ENCODE assay signal across 35 cellular contexts in the genomic region with DNA sequence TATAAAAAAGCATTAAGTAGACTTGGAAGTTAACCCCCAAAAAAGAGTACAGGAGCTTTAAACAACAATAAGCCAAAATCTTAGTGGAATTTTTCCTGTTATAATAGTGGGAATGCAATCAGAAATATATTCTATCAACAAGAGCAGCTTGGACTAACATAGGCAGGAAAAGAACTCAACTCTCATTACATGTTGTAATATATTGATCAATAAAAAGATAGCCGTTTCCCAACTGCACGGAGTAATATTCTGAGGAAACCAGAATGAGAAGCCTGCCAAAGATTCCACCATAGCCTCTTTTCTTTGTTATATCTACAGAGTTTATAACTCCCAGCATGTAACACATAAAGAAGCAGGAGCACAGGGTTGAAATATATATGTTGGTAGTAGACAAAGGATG.
"Had no signal": no experiment of that assay in that cellular context is flagged by ENCODE, and none has a peak within 500 bp of the region (broad histone marks: within the 10 kb centered on the region; RNA-seq: fewer than 3 reads in every experiment).

No MANE protein-coding gene starts in this region.

- H3K9ac ChIP-seq: KMS-11 had no signal

- H3K27me3 ChIP-seq: MG63 had no signal

- H3K4me3 ChIP-seq: MG63 had no signal

- DNase-seq: Karpas-422, Kasumi-1, MG63, MM.1S, MV-4-11, NCI-H1048, NCI-H1092, NCI-H1092 treated with DMSO at 0.1 percent for 48 hours, NCI-H1105, NCI-H1105 treated with DMSO at 0.1 percent for 48 hours, NCI-H1417, NCI-H1417 treated with DMSO at 0.1 percent for 48 hours, NCI-H1436, NCI-H1436 treated with DMSO at 0.1 percent for 48 hours, NCI-H146, NCI-H1694, NCI-H1694 treated with DMSO at 0.1 percent for 48 hours, NCI-H187, NCI-H187 treated with DMSO at 0.1 percent for 48 hours, NCI-H1930, NCI-H2029, NCI-H2029 treated with DMSO at 0.1 percent for 48 hours, NCI-H2081, NCI-H2081 treated with DMSO at 0.1 percent for 48 hours, NCI-H2107, NCI-H2171, NCI-H2171 treated with DMSO at 0.1 percent for 48 hours, NCI-H2227 treated with DMSO at 0.1 percent for 48 hours, NCI-H226, NCI-H345, NCI-H446, NCI-H446 treated with DMSO at 0.1 percent for 48 hours, NCI-H510A, NCI-H510A treated with DMSO at 0.1 percent for 48 hours had no signal

- H3K27ac ChIP-seq: KMS-11 had no signal

- H3K36me3 ChIP-seq: MG63 had no signal

- H3K4me2 ChIP-seq: KMS-11 had no signal

- H3K9me3 ChIP-seq: MG63 had no signal
